In the genomic region with DNA sequence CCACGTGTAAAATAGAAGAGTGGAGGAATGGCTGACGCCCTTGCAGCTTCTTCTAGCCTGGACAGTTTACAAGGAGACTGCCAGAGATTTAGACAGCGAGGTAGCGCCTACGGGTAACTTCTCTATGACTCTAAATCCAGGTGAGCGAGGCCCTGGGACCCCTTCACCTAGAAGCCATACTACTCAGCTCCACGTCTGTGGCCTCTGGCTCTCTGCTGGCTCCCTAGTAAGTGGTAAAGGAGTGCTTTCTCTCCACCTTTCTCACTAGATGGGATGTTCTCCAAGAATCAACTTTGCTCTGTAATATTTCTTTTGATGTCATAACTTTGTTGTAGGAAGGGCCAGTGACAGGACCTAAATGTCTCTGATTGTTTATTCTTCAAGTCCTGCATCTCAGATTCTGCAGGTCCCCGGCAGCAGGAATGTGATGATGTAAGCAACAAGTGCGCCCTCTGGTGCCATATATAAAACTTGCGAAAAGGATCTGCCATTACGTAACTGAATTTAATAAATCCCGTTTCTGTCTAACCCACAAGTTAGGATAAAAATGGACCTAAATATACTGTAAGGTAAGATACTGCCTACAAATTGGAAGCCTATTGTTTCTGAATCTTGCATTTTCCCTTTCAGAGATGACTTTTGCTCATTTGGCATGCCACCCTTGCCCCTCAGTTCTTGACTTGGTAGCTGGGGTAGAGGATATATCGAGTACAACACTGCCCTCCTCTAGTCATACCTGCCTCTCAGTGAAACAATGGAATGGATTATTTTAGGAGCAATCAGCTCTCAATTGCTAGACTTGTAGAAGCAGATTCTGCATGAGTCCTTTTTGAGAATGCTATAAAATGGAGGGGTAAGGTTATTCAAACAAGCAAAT, we compare ENCODE assay signal across 9 cellular contexts. TPM values are rescaled to one million over a fixed set of nuclear protein-coding genes. Genes with fewer than 3 reads are reported as not detected.
DNase-seq lines count a peak whose midpoint lies in the region; ATAC-seq and TF ChIP-seq lines count a peak whose summit lies in the region.
"Had no signal": no experiment of that assay in that cellular context is flagged by ENCODE, and none has a peak within 500 bp of the region (broad histone marks: within the 10 kb centered on the region; RNA-seq: fewer than 3 reads in every experiment).

No MANE protein-coding gene starts in this region.

- 37% methylated on average over 13 of the region's 13 CpGs for WGBS in hepatocyte (ENCODE audit: low lambda C conversion rate, missing lambda C conversion rate)

- no peaks in the 10 kb centered on the region for H3K9me3 ChIP-seq in hepatocyte (ENCODE audit: low read depth)
- H3K9me3 ChIP-seq: BLaER1 treated with 17β-estradiol and CSF1 and Interleukin-3, amounts not matched to agents 10 nM and 100 nM had no signal

- no peaks in the 10 kb centered on the region for H3K36me3 ChIP-seq in hepatocyte (replicated peaks; ENCODE audit: insufficient read depth, low read depth)
- H3K36me3 ChIP-seq: BLaER1 treated with 17β-estradiol and CSF1 and Interleukin-3, amounts not matched to agents 10 nM and 100 nM had no signal

- no peak for ATAC-seq in activated CD4-positive, CD25-positive, alpha-beta regulatory T cell treated with anti-CD3 and anti-CD28 coated beads, Interleukin-2, amount 50 U/mL, for 24 hours

- H3K27me3 ChIP-seq in hepatocyte: no peaks in the 10 kb centered on the region
- H3K27me3 ChIP-seq: BLaER1 treated with 17β-estradiol and CSF1 and Interleukin-3, amounts not matched to agents 10 nM and 100 nM had no signal

- H3K4me2 ChIP-seq in hepatocyte: no peak overlapping the region
- H3K4me2 ChIP-seq: BLaER1 treated with 17β-estradiol and CSF1 and Interleukin-3, amounts not matched to agents 10 nM and 100 nM had no signal

- H3K79me2 ChIP-seq in hepatocyte: no peaks in the 10 kb centered on the region

- H3K4me1 ChIP-seq in hepatocyte (ENCODE audit: insufficient read depth): no peaks in the 10 kb centered on the region

- no peak overlapping the region for H3K4me3 ChIP-seq in hepatocyte
- H3K4me3 ChIP-seq: BLaER1 treated with 17β-estradiol and CSF1 and Interleukin-3, amounts not matched to agents 10 nM and 100 nM had no signal

- H3K9me2 ChIP-seq in hepatocyte (replicated peaks; ENCODE audit: insufficient read depth): no peaks in the 10 kb centered on the region

- H2AFZ ChIP-seq in hepatocyte: no peak overlapping the region

- peak; percentile 69 for TF ChIP-seq CTCF in hepatocyte (IDR thresholded peaks at IDR 0.05; ENCODE audit: poor library complexity)

- H4K20me1 ChIP-seq in hepatocyte (ENCODE audit: insufficient read depth, poor library complexity, severe bottlenecking): no peaks in the 10 kb centered on the region
- H4K20me1 ChIP-seq: BLaER1 treated with 17β-estradiol and CSF1 and Interleukin-3, amounts not matched to agents 10 nM and 100 nM had no signal

- H3K27ac ChIP-seq in hepatocyte: no peak overlapping the region
- H3K27ac ChIP-seq: BLaER1 treated with 17β-estradiol and CSF1 and Interleukin-3, amounts not matched to agents 10 nM and 100 nM had no signal

- DNase-seq in NCI-H146 (lab: John Stamatoyannopoulos, UW) (peak; percentile 51), NCI-H146 treated with DMSO at 0.1 percent for 48 hours (lab: John Stamatoyannopoulos, UW; ENCODE audit: unreplicated experiment) (no peak), HS-27A (ENCODE audit: low read depth) (peak; percentile 30), NOMO-1 treated with dmso at 0.1 percent for 144 hours (lab: John Stamatoyannopoulos, UW; ENCODE audit: unreplicated experiment) (peak; percentile 1), anterior cingulate cortex (lab: John Stamatoyannopoulos, UW) (peak in 30 of 58 donors; percentile 4 to 75 (median 30)), hepatocyte (ENCODE audit: low spot score) (peak; percentile 85)
- peak; percentile 52 for DNase-seq in stimulated activated CD4-positive, alpha-beta T cell treated with anti-CD3 and anti-CD28 coated beads, Interleukin-15, amount 100 ng/mL, for 24 hours

RNA-seq across cellular contexts. Expression of a gene that starts 11.0 kb away (rescaled TPM):
- 0.40 and 0.90 TPM in 2 replicates for total RNA-seq in hepatocyte
- polyA plus RNA-seq in hepatocyte: 0.22 and 0.78 TPM in 2 replicates
